Comparison of ENCODE assay signal across 8 cellular contexts in the genomic region with DNA sequence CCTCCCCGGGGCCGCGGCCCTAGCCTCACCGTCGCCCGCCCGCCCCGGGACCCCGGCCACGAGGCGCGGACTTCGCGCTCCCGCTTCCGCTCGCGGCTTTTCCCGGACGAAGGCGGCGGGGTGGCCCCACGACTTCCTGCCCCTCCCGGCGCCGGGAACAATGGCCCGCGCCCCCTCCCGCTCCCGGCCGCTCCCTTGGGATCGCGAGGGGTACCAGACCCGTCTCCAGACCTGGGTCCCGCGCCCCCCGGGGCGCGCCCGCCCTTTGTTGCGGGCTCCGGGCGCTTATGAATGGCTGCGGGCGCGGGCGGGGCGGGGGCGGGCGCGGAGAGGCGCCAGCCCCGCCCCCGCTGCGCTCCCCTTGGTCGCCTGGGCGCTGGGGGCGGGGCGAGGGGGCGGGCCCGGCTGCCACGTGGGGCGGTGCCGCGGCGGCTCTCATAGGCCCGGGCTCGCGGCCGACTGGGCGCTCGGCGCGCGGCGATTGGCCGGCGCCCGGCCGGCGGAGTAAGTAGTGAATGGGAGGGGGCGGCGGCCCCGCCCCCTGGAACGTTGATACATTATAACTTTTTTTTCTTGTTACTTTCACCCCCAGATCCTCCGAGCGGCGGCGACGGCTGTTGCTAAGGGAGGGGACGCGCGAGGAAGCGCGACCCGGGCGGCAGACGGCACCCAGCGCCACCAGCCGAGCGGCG. TPM values are rescaled to one million over a fixed set of nuclear protein-coding genes. Genes with fewer than 3 reads are reported as not detected.
DNase-seq lines count a peak whose midpoint lies in the region; ATAC-seq, FAIRE-seq and TF ChIP-seq lines count a peak whose summit lies in the region.

No MANE protein-coding gene starts in this region.

- H3K4me3 Mint-ChIP-seq in T-helper 1 cell treated with Interleukin-12 subunit alpha and Interleukin-12 subunit beta and Interleukin-4 antibody, amounts not matched to agents 30 μg/mL and 1 μg/mL, for 36 hours: peak overlapping the region; percentile 83

- H3K4me1 ChIP-seq in right cardiac atrium (ENCODE audit: control insufficient read depth, insufficient read depth, low read length) (peaks cover 14% of the 10 kb centered on the region), rectal smooth muscle tissue (ENCODE audit: control insufficient read depth, insufficient read depth, low read length) (peaks cover 31% of the 10 kb centered on the region), uterus (peaks cover 0 to 26% of the 10 kb centered on the region in 2 donors)

- H3K9ac ChIP-seq in rectal smooth muscle tissue (ENCODE audit: low read length): peak overlapping the region; percentile 73

- H3K9me3 ChIP-seq in right cardiac atrium (ENCODE audit: control insufficient read depth, low read length) (no peaks in the 10 kb centered on the region), uterus (no peaks in the 10 kb centered on the region)

- peak overlapping the region; percentile 68 for H3K4me3 ChIP-seq in right cardiac atrium (ENCODE audit: low read length)
- H3K4me3 ChIP-seq in rectal smooth muscle tissue (ENCODE audit: low read length): peak overlapping the region; percentile 82
- H3K4me3 ChIP-seq in uterus: peak overlapping the region; percentile 70 to 86

- H3K27ac ChIP-seq in angular gyrus (ENCODE audit: low read depth, low read length): peak overlapping the region; percentile 91
- H3K27ac ChIP-seq in right cardiac atrium (ENCODE audit: low read length): peak overlapping the region; percentile 99
- peak overlapping the region; percentile 100 for H3K27ac ChIP-seq in rectal smooth muscle tissue (ENCODE audit: low read depth, low read length)
- peak overlapping the region; percentile 99 to 100 for H3K27ac ChIP-seq in uterus

- H3K27ac Mint-ChIP-seq in T-helper 1 cell treated with Interleukin-12 subunit alpha and Interleukin-12 subunit beta and Interleukin-4 antibody, amounts not matched to agents 30 μg/mL and 1 μg/mL, for 36 hours: peak overlapping the region; percentile 77

- TF ChIP-seq POLR2A in GM12891 (IDR thresholded peaks at IDR 0.05; ENCODE audit: low read depth, low read length) (no peak; the same call in 1 of the 2 replicates), uterus (IDR thresholded peaks at IDR 0.05) (peak; percentile 84 to 88)

- intact Hi-C loops in right cardiac atrium (cut with DNase I): no loop called here
- intact Hi-C loops in uterus (cut with DNase I; ENCODE audit: low total_unique reads): no loop called here

- peak; percentile 41 for ATAC-seq in HG02852 (IDR thresholded peaks at IDR 0.05; ENCODE audit: unreplicated experiment)
- peak; percentile 0 to 5 for ATAC-seq in right cardiac atrium

- peaks cover 8% of the 10 kb centered on the region for H3K36me3 ChIP-seq in rectal smooth muscle tissue (ENCODE audit: control insufficient read depth, insufficient read depth, low read length)
- no peaks in the 10 kb centered on the region for H3K36me3 ChIP-seq in uterus

- peaks cover 17% of the 10 kb centered on the region for H3K36me3 Mint-ChIP-seq in T-helper 1 cell treated with Interleukin-12 subunit alpha and Interleukin-12 subunit beta and Interleukin-4 antibody, amounts not matched to agents 30 μg/mL and 1 μg/mL, for 36 hours (ENCODE audit: low read depth)

- peaks cover 8% of the 10 kb centered on the region for H3K4me1 Mint-ChIP-seq in T-helper 1 cell treated with Interleukin-12 subunit alpha and Interleukin-12 subunit beta and Interleukin-4 antibody, amounts not matched to agents 30 μg/mL and 1 μg/mL, for 36 hours (ENCODE audit: low read depth)

- H3K27me3 ChIP-seq in right cardiac atrium (ENCODE audit: control insufficient read depth, insufficient read depth): no peaks in the 10 kb centered on the region
- no peaks in the 10 kb centered on the region for H3K27me3 ChIP-seq in rectal smooth muscle tissue (ENCODE audit: control insufficient read depth, insufficient read depth, low read length)
- no peaks in the 10 kb centered on the region for H3K27me3 ChIP-seq in uterus

- TF ChIP-seq CTCF in uterus (IDR thresholded peaks at IDR 0.05): peak in 1 of 4 experiments; percentile 22

- no peaks in the 10 kb centered on the region for H3K9me3 Mint-ChIP-seq in T-helper 1 cell treated with Interleukin-12 subunit alpha and Interleukin-12 subunit beta and Interleukin-4 antibody, amounts not matched to agents 30 μg/mL and 1 μg/mL, for 36 hours

- DNase-seq in GM12891 (ENCODE audit: insufficient read length, low spot score): peak; percentile 94
- peak; percentile 91 to 96 for DNase-seq in NCI-H187 (lab: John Stamatoyannopoulos, UW)
- DNase-seq in right cardiac atrium: peak; percentile 93 to 99 (median 97)
- DNase-seq in uterus: peak; percentile 94 to 95

- H3K27me3 Mint-ChIP-seq in T-helper 1 cell treated with Interleukin-12 subunit alpha and Interleukin-12 subunit beta and Interleukin-4 antibody, amounts not matched to agents 30 μg/mL and 1 μg/mL, for 36 hours (ENCODE audit: low read depth): no peaks in the 10 kb centered on the region

- WGBS in right cardiac atrium: under 1% methylated on average over 102 of the region's 102 CpGs

- FAIRE-seq in GM12891 (lab: Jason Lieb, UNC): peak; percentile 91

TF ChIP-seq in GM12891, 5 proteins besides CTCF, POLR2A, EP300 and RAD21:
- TF ChIP-seq SPI1 (IDR thresholded peaks at IDR 0.05; ENCODE audit: low read depth, low read length) (no peak), POLR2AphosphoS5 (IDR thresholded peaks at IDR 0.05; ENCODE audit: low read depth, low read length) (peak; percentile 66; the same call in 1 of the 2 replicates), TAF1 (IDR thresholded peaks at IDR 0.05; ENCODE audit: low read depth, low read length) (no peak)

RNA-seq across cellular contexts. Expression of a gene that starts 1.1 kb away (rescaled TPM):
- polyA plus RNA-seq in GM12891 (2012; ENCODE audit: low read depth, missing spikeins): 16.2 TPM
- total RNA-seq in right cardiac atrium: 100 to 1,000 TPM in 1 of 4 donors, 10 to 100 TPM in 3; 50.2 to 123 (median 62.4) TPM
- polyA plus RNA-seq in right cardiac atrium: 45.6 TPM
- total RNA-seq in uterus: 100 to 1,000 TPM in 1 of 4 donors, 10 to 100 TPM in 2, under 1 TPM in 1; 0.77 to 108 (median 15.0) TPM

RNA-seq across cellular contexts. Expression of a gene that starts 7.9 kb away (rescaled TPM):
- polyA plus RNA-seq in GM12891 (2012; ENCODE audit: low read depth, missing spikeins): 209 TPM
- 100 to 1,000 TPM; 490 to 706 (median 622) TPM for total RNA-seq in right cardiac atrium
- 660 TPM for polyA plus RNA-seq in right cardiac atrium
- total RNA-seq in uterus: 100 to 1,000 TPM in 2 of 4 donors, 10 to 100 TPM in 1, 1 to 10 TPM in 1; 4.7 to 164 (median 68.9) TPM

RNA-seq across cellular contexts. Expression of a gene that starts 11.6 kb away (rescaled TPM):
- polyA plus RNA-seq in GM12891 (2012; ENCODE audit: low read depth, missing spikeins): 1.5 TPM
- total RNA-seq in right cardiac atrium (1 to 10 TPM in 3 of 4 donors, under 1 TPM in 1; 0.89 to 2.2 (median 1.5) TPM), uterus (1 to 10 TPM in 2 of 4 donors, under 1 TPM in 1, not detected in 1; 0.26 to 1.5 (median 1.0) TPM)
- 0.97 TPM for polyA plus RNA-seq in right cardiac atrium

RNA-seq across cellular contexts. Expression of a gene that starts 19.7 kb away (rescaled TPM):
- 297 TPM for polyA plus RNA-seq in GM12891 (2012; ENCODE audit: low read depth, missing spikeins)
- total RNA-seq in right cardiac atrium (100 to 1,000 TPM; 288 to 417 (median 333) TPM), uterus (100 to 1,000 TPM; 235 to 950 (median 535) TPM)
- polyA plus RNA-seq in right cardiac atrium: 370 TPM

RNA-seq across cellular contexts. Expression of a gene that starts 25.9 kb away (rescaled TPM):
- polyA plus RNA-seq in GM12891 (2012; ENCODE audit: low read depth, missing spikeins): 47.7 TPM
- total RNA-seq in right cardiac atrium (10 to 100 TPM; 15.9 to 18.1 (median 17.0) TPM), uterus (10 to 100 TPM in 2 of 4 donors, 1 to 10 TPM in 2; 2.1 to 24.3 (median 7.1) TPM)
- 25.3 TPM for polyA plus RNA-seq in right cardiac atrium

Comparison
In these comparisons a context has a peak if more than half of its experiments do, and no peak if none do; other contexts are left out.
1. Peak in every context shown above with its lines: DNase-seq, ATAC-seq, H3K4me3 ChIP-seq and H3K27ac ChIP-seq.